18 cellular contexts compared by ENCODE assay signal in the genomic region with DNA sequence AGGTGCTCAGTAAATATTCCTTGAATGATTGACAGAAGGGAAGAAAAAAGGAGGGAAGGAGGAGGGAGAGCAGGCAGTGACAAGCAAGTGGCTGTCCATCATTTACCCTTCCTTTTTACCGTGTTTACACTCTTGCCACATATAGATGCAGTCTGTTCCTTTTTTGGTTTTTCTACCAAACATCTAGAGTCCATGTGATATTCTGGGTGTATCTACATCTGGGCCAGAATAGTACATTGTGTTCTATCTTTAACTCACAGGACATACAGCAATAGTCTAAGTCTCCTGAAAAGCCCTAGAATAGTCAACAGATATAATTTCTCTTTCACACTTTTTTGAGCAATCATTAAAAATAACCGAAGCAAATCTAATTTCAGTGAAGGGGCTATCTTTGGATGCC. TPM values are rescaled to one million over a fixed set of nuclear protein-coding genes. Genes with fewer than 3 reads are reported as not detected.
"Had no signal": no experiment of that assay in that cellular context is flagged by ENCODE, and none has a peak within 500 bp of the region (broad histone marks: within the 10 kb centered on the region; RNA-seq: fewer than 3 reads in every experiment).

No MANE protein-coding gene starts in this region.

- H3K36me3 ChIP-seq: esophagus muscularis mucosa, gastrocnemius medialis, sigmoid colon, suprapubic skin, thyroid gland, uterus had no signal

- H3K27me3 ChIP-seq: esophagus muscularis mucosa, gastrocnemius medialis, sigmoid colon, suprapubic skin, thyroid gland, uterus had no signal

- H3K4me1 ChIP-seq: esophagus muscularis mucosa, suprapubic skin, thyroid gland, uterus had no signal

- H3K27me3 Mint-ChIP-seq: naive thymus-derived CD4-positive, alpha-beta T cell; type B pancreatic cell had no signal

- H3K27ac Mint-ChIP-seq: naive thymus-derived CD4-positive, alpha-beta T cell; nephron progenitor cell; type B pancreatic cell had no signal

- DNase-seq: effector CD8-positive, alpha-beta T cell; gastrocnemius medialis; glutamatergic neuron; islet precursor cell; naive thymus-derived CD4-positive, alpha-beta T cell; nephron progenitor cell; posterior cingulate gyrus; sigmoid colon; stimulated activated CD4-positive, alpha-beta T cell treated with anti-CD3 and anti-CD28 coated beads, Interleukin-12 subunit alpha, Interleukin-12 subunit beta, amount 100 ng/mL, for 4 hours; stimulated activated naive CD4-positive, alpha-beta T cell; thyroid gland; uterus had no signal

- ATAC-seq: gastrocnemius medialis; naive thymus-derived CD4-positive, alpha-beta T cell had no signal

- H3K4me3 Mint-ChIP-seq: naive thymus-derived CD4-positive, alpha-beta T cell; nephron progenitor cell; type B pancreatic cell had no signal

- H3K27ac ChIP-seq: coronary artery, epithelial cell of prostate, esophagus muscularis mucosa, sigmoid colon, skin epidermis, suprapubic skin, thyroid gland, uterus had no signal

- H3K9me3 Mint-ChIP-seq: type B pancreatic cell had no signal

- H3K9me3 ChIP-seq: esophagus muscularis mucosa, gastrocnemius medialis, sigmoid colon, suprapubic skin, thyroid gland, uterus had no signal

- H3K36me3 Mint-ChIP-seq: naive thymus-derived CD4-positive, alpha-beta T cell; type B pancreatic cell had no signal

- H3K4me3 ChIP-seq: coronary artery, esophagus muscularis mucosa, gastrocnemius medialis, sigmoid colon, skin epidermis, suprapubic skin, thyroid gland, uterus had no signal

- H3K4me1 Mint-ChIP-seq: naive thymus-derived CD4-positive, alpha-beta T cell had no signal

RNA-seq across cellular contexts. Expression of a gene that starts 33.5 kb away (rescaled TPM):
- polyA plus RNA-seq: naive thymus-derived CD4-positive, alpha-beta T cell had no signal
